19 cellular contexts compared by ENCODE assay signal in genomic region chr12:66247741-66248140, GRCh38. TPM values are rescaled to one million over a fixed set of nuclear protein-coding genes. Genes with fewer than 3 reads are reported as not detected.
DNase-seq lines count a peak whose midpoint lies in the region; ATAC-seq and TF ChIP-seq lines count a peak whose summit lies in the region.
"Had no signal": no experiment of that assay in that cellular context is flagged by ENCODE, and none has a peak within 500 bp of the region (broad histone marks: within the 10 kb centered on the region; RNA-seq: fewer than 3 reads in every experiment).

No MANE protein-coding gene starts in this region.

- peak; percentile 37 for DNase-seq in SKM-1 treated with dmso at 0.1 percent for 144 hours (lab: John Stamatoyannopoulos, UW; ENCODE audit: unreplicated experiment)
- no peak for DNase-seq in SKM-1 (lab: John Stamatoyannopoulos, UW; ENCODE audit: unreplicated experiment)
- DNase-seq in NB4 (ENCODE audit: low read depth), result peak; percentile 67
- DNase-seq in fibroblast of the aortic adventitia (ENCODE audit: low read depth), result peak; percentile 8
- no peak for DNase-seq in EL
- no peak for DNase-seq in NCI-H446 treated with DMSO at 0.1 percent for 48 hours (lab: John Stamatoyannopoulos, UW)
- no peak for DNase-seq in KG1 (lab: John Stamatoyannopoulos, UW)
- DNase-seq: DMS79, H7, NCI-H1048, NCI-H1436, NCI-H2029, NCI-H345, NCI-H526, T-cell had no signal

- ATAC-seq in HG02610 (IDR thresholded peaks at IDR 0.05; ENCODE audit: unreplicated experiment), result no peak
- ATAC-seq: Right ventricle myocardium inferior, T-cell had no signal

- TF ChIP-seq CTCF in NB4 (IDR thresholded peaks at IDR 0.05; ENCODE audit: low read depth, low read length) (no peak), fibroblast of the aortic adventitia (IDR thresholded peaks at IDR 0.05; ENCODE audit: insufficient read depth, low read length) (no peak)

- no peak overlapping the region for H3K4me3 ChIP-seq in NB4 (ENCODE audit: low read depth, low read length)
- no peak overlapping the region for H3K4me3 ChIP-seq in fibroblast of the aortic adventitia (ENCODE audit: low read depth, low read length)
- H3K4me3 ChIP-seq: BLaER1, SK-N-MC had no signal

- TF ChIP-seq POLR2A in NB4 (IDR thresholded peaks at IDR 0.05; ENCODE audit: extremely low read depth, insufficient read length), result no peak

RNA-seq across cellular contexts. Expression of gene HELB, which starts 54.6 kb away (rescaled TPM):
- 3.0 and 3.7 TPM in 2 replicates for total RNA-seq in fibroblast of the aortic adventitia (ENCODE audit: low replicate concordance)

RNA-seq across cellular contexts. Expression of gene IRAK3, which starts 58.7 kb away (rescaled TPM):
- 20.0 and 21.4 TPM in 2 replicates for total RNA-seq in fibroblast of the aortic adventitia (ENCODE audit: low replicate concordance)

Comparison
In these comparisons a context has a peak if more than half of its experiments do, and no peak if none do; other contexts are left out.
1. DNase-seq: peak in SKM-1 treated with dmso at 0.1 percent for 144 hours (single experiment), NB4 (single experiment) and fibroblast of the aortic adventitia (single experiment); none in SKM-1 (single experiment), EL (single experiment), NCI-H446 treated with DMSO at 0.1 percent for 48 hours (single experiment) and KG1 (single experiment).